In the genomic region with DNA sequence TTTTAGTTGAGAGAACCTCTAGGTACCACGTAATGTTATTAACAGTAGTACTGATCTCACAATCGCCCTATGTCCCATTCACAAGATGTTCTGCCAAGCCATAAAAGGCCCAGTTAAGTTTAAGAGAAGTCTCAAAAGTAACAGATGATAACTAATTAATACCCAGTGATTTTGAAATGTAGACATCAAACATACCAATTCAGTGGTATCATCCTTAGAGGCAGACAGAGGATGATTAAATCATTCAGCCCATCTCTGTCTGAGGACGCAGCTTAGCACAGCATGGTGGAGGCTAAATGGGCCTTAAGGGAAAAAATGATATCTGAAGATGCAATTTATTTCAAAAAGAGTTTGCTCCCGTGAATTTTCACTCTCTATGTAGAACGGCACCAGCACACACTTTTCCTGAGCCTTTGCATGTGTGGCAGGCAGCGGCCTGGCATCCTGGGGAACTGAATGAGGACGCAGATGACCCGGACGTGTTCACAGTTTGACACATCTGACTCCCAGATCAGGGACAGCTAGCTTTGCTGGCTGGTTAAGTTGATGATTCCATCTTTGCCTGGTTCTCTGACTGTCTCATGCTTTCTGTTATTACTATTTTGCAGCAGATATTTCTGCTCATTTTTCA, we compare ENCODE assay signal across 1 cellular context.
TF ChIP-seq lines count a peak whose summit lies in the region.

No MANE protein-coding gene starts in this region.

TF ChIP-seq in A549, 52 proteins besides CTCF, POLR2A, EP300 and RAD21:
- TF ChIP-seq ZC3H11A (IDR thresholded peaks at IDR 0.05) = no peak
- no peak for TF ChIP-seq ZSCAN20 (CRISPR knock-in tag; IDR thresholded peaks at IDR 0.05)
- TF ChIP-seq MYC (IDR thresholded peaks at IDR 0.05; ENCODE audit: borderline replicate concordance, low read length) = no peak
- TF ChIP-seq, protein P1, sequence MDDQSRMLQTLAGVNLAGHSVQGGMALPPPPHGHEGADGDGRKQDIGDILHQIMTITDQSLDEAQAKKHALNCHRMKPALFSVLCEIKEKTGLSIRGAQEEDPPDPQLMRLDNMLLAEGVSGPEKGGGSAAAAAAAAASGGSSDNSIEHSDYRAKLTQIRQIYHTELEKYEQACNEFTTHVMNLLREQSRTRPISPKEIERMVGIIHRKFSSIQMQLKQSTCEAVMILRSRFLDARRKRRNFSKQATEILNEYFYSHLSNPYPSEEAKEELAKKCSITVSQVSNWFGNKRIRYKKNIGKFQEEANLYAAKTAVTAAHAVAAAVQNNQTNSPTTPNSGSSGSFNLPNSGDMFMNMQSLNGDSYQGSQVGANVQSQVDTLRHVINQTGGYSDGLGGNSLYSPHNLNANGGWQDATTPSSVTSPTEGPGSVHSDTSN (IDR thresholded peaks at IDR 0.05) = no peak
- TF ChIP-seq NFE2L2 (conservative IDR thresholded peaks at IDR 0.05; ENCODE audit: low read length) = no peak
- no peak for TF ChIP-seq FOSL2 (IDR thresholded peaks at IDR 0.05)
- TF ChIP-seq FOSL2 (CRISPR knock-in tag; IDR thresholded peaks at IDR 0.05) = no peak
- TF ChIP-seq, protein P2, sequence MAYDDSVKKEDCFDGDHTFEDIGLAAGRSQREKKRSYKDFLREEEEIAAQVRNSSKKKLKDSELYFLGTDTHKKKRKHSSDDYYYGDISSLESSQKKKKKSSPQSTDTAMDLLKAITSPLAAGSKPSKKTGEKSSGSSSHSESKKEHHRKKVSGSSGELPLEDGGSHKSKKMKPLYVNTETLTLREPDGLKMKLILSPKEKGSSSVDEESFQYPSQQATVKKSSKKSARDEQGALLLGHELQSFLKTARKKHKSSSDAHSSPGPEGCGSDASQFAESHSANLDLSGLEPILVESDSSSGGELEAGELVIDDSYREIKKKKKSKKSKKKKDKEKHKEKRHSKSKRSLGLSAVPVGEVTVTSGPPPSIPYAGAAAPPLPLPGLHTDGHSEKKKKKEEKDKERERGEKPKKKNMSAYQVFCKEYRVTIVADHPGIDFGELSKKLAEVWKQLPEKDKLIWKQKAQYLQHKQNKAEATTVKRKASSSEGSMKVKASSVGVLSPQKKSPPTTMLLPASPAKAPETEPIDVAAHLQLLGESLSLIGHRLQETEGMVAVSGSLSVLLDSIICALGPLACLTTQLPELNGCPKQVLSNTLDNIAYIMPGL (CRISPR knock-in tag; IDR thresholded peaks at IDR 0.05; ENCODE audit: borderline replicate concordance) = no peak
- no peak for TF ChIP-seq HES2 (IDR thresholded peaks at IDR 0.05)
- no peak for TF ChIP-seq TP53 (CRISPR knock-in tag; IDR thresholded peaks at IDR 0.05)
- no peak for TF ChIP-seq RNF2 (IDR thresholded peaks at IDR 0.05; ENCODE audit: borderline replicate concordance, low read depth)
- no peak for TF ChIP-seq JUNB (IDR thresholded peaks at IDR 0.05)
- TF ChIP-seq TFCP2L1 (CRISPR knock-in tag; IDR thresholded peaks at IDR 0.05) = no peak
- no peak for TF ChIP-seq RFX5 (IDR thresholded peaks at IDR 0.05)
- no peak for TF ChIP-seq NR3C1 (IDR thresholded peaks at IDR 0.05)
- TF ChIP-seq, protein P3, sequence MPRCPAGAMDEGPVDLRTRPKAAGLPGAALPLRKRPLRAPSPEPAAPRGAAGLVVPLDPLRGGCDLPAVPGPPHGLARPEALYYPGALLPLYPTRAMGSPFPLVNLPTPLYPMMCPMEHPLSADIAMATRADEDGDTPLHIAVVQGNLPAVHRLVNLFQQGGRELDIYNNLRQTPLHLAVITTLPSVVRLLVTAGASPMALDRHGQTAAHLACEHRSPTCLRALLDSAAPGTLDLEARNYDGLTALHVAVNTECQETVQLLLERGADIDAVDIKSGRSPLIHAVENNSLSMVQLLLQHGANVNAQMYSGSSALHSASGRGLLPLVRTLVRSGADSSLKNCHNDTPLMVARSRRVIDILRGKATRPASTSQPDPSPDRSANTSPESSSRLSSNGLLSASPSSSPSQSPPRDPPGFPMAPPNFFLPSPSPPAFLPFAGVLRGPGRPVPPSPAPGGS (IDR thresholded peaks at IDR 0.05) = no peak
- no peak for TF ChIP-seq FOXS1 (CRISPR knock-in tag; IDR thresholded peaks at IDR 0.05)
- TF ChIP-seq HOXB5 (CRISPR knock-in tag; IDR thresholded peaks at IDR 0.05) = no peak
